8 cellular contexts compared by ENCODE assay signal in genomic region chr11:85647604-85648299, GRCh38. TPM values are rescaled to one million over a fixed set of nuclear protein-coding genes. Genes with fewer than 3 reads are reported as not detected.
DNase-seq lines count a peak whose midpoint lies in the region; ATAC-seq and TF ChIP-seq lines count a peak whose summit lies in the region.

TMEM126A (plus strand) TSS chr11:85647967; CDS start chr11:85650256, 2,289 bp downstream.

- peaks cover 13 to 48% (median 29%) of the 10 kb centered on the region in 6 donors for H3K4me1 ChIP-seq in spleen

- ATAC-seq in HG03378 (IDR thresholded peaks at IDR 0.05; ENCODE audit: unreplicated experiment) = peak; percentile 96

- TF ChIP-seq POLR2A in GM19099 (IDR thresholded peaks at IDR 0.05; ENCODE audit: extremely low read depth, insufficient read length, low read depth) = peak; percentile 97
- peak in 1 of 3 donors; percentile 54 for TF ChIP-seq POLR2A in spleen (IDR thresholded peaks at IDR 0.05)

- intact Hi-C loops in spleen (cut with DNase I; ENCODE audit: low total_unique reads) = no loop called here

- peak within 1 kb of the TSS; percentile 92 for H3K4me3 ChIP-seq in AG10803 (ENCODE audit: low read length)
- peak within 1 kb of the TSS; percentile 63 to 94 (median 73) for H3K4me3 ChIP-seq in spleen

- WGBS in spleen, 5 donors = 0 to 1% (median 0%) methylated on average over 32 to 33 of the region's 33 CpGs

- DNase-seq in AG10803 (ENCODE audit: low read depth) = peak; percentile 73
- DNase-seq in NCI-H446 treated with DMSO at 0.1 percent for 48 hours (lab: John Stamatoyannopoulos, UW) = peak; percentile 76
- peak; percentile 90 for DNase-seq in activated CD4-positive, CD25-positive, alpha-beta regulatory T cell treated with anti-CD3 and anti-CD28 coated beads, Interleukin-2, amount 50 U/mL, for 72 hours
- peak; percentile 93 for DNase-seq in cerebellar cortex (ENCODE audit: low spot score)
- DNase-seq in iris pigment epithelial cell (ENCODE audit: low read depth) = peak; percentile 86
- peak; percentile 98 for DNase-seq in spleen

- TF ChIP-seq CTCF in AG10803 (conservative IDR thresholded peaks at IDR 0.05; ENCODE audit: low read length) = no peak
- peak in 2 of 11 experiments; percentile 16 to 22 for TF ChIP-seq CTCF in spleen (IDR thresholded peaks at IDR 0.05 in 8 of 11, conservative IDR thresholded peaks at IDR 0.05 in 3 of 11)

- H3K27ac ChIP-seq in spleen = peak within 1 kb of the TSS; percentile 67 to 90 (median 80)

- H3K36me3 ChIP-seq in spleen = peaks cover 0 to 20% (median 6%) of the 10 kb centered on the region in 6 donors

- no peaks in the 10 kb centered on the region for H3K9me3 ChIP-seq in spleen

- H3K27me3 ChIP-seq in spleen (replicated peaks in 1 of 7) = peaks cover 0 to 20% (median 0%) of the 10 kb centered on the region in 7 donors

RNA-seq across cellular contexts. Expression of gene TMEM126A, which starts in this region (rescaled TPM):
- 10 to 100 TPM; 14.6 to 21.4 (median 18.9) TPM for total RNA-seq in spleen
- polyA plus RNA-seq in spleen = 10 to 100 TPM; 39.3 to 47.6 (median 45.5) TPM

Comparison
In these comparisons a context has a peak if more than half of its experiments do, and no peak if none do; other contexts are left out.
1. Peak in every context shown above with its lines: DNase-seq, ATAC-seq, H3K4me3 ChIP-seq and H3K27ac ChIP-seq.